Comparison of ENCODE assay signal across 25 cellular contexts in the genomic region with DNA sequence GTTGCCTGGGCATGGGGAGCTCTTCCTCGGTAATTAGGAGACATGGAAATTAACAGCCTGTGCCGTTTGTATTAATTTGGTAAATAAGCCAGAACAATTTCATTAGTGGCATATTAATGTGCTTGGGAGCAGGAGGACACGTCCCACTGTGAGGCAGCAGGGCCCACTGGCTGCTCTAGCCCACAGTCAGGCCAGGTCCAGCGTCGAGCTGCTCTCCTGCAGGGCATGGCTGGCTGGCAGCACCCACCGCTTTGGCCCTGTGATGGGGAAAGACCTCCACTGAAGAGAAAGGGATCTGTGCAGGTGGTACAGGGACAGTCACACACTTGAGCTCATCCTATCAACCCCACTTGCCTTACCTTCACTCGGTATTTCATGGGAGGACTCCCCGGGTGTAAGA. TPM values are rescaled to one million over a fixed set of nuclear protein-coding genes. Genes with fewer than 3 reads are reported as not detected.
"Had no signal": no experiment of that assay in that cellular context is flagged by ENCODE, and none has a peak within 500 bp of the region (broad histone marks: within the 10 kb centered on the region; RNA-seq: fewer than 3 reads in every experiment).

No MANE protein-coding gene starts in this region.

- ATAC-seq: activated T-cell treated with anti-CD3 and anti-CD28 coated beads, Interleukin-2, amount 50 U/mL, for 72 hours; esophagus mucosa had no signal

- H3K27ac ChIP-seq: brain microvascular endothelial cell, coronary artery had no signal

- H3K36me3 ChIP-seq: brain microvascular endothelial cell had no signal

- H3K9me3 Mint-ChIP-seq: activated CD4-positive, alpha-beta memory T cell treated with anti-CD3 and anti-CD28 coated beads, Interleukin-2, amount 10 ng/mL, durations not matched to agents 7 days and 5 days; activated CD4-positive, alpha-beta T cell treated with anti-CD3 and anti-CD28 coated beads, Interleukin-2, amount 10 ng/mL, durations not matched to agents 7 days and 5 days; activated naive CD4-positive, alpha-beta T cell treated with anti-CD3 and anti-CD28 coated beads for 36 hours; activated naive CD4-positive, alpha-beta T cell treated with anti-CD3 and anti-CD28 coated beads, Interleukin-2, amount 50 U/mL, for 24 hours; activated T-cell treated with anti-CD3 and anti-CD28 coated beads, Interleukin-2, amount 50 U/mL, for 24 hours; activated T-cell treated with anti-CD3 and anti-CD28 coated beads, Interleukin-2, amount 50 U/mL, for 72 hours; central memory CD8-positive, alpha-beta T cell; dendritic cell treated with granulocyte-macrophage colony-stimulating factor and Interleukin-4, amounts not matched to agents 40 ng/mL and 50 ng/mL, for 4 days; endodermal cell had no signal

- H3K27me3 ChIP-seq: brain microvascular endothelial cell, dorsolateral prefrontal cortex had no signal

- H3K4me1 Mint-ChIP-seq: activated CD4-positive, alpha-beta memory T cell treated with anti-CD3 and anti-CD28 coated beads, Interleukin-2, amount 10 ng/mL, durations not matched to agents 7 days and 5 days; endodermal cell had no signal

- H3K4me3 Mint-ChIP-seq: activated CD4-positive, alpha-beta memory T cell treated with anti-CD3 and anti-CD28 coated beads, Interleukin-2, amount 10 ng/mL, durations not matched to agents 7 days and 5 days; activated CD4-positive, alpha-beta T cell treated with anti-CD3 and anti-CD28 coated beads, Interleukin-2, amount 10 ng/mL, durations not matched to agents 7 days and 5 days; activated naive CD4-positive, alpha-beta T cell treated with anti-CD3 and anti-CD28 coated beads for 36 hours; activated naive CD4-positive, alpha-beta T cell treated with anti-CD3 and anti-CD28 coated beads, Interleukin-2, amount 50 U/mL, for 24 hours; activated T-cell treated with anti-CD3 and anti-CD28 coated beads, Interleukin-2, amount 50 U/mL, for 24 hours; activated T-cell treated with anti-CD3 and anti-CD28 coated beads, Interleukin-2, amount 50 U/mL, for 72 hours; central memory CD8-positive, alpha-beta T cell; dendritic cell treated with granulocyte-macrophage colony-stimulating factor and Interleukin-4, amounts not matched to agents 40 ng/mL and 50 ng/mL, for 4 days; endodermal cell had no signal

- H3K27me3 Mint-ChIP-seq: activated CD4-positive, alpha-beta memory T cell treated with anti-CD3 and anti-CD28 coated beads, Interleukin-2, amount 10 ng/mL, durations not matched to agents 7 days and 5 days; activated CD4-positive, alpha-beta T cell treated with anti-CD3 and anti-CD28 coated beads, Interleukin-2, amount 10 ng/mL, durations not matched to agents 7 days and 5 days; activated naive CD4-positive, alpha-beta T cell treated with anti-CD3 and anti-CD28 coated beads, Interleukin-2, amount 50 U/mL, for 24 hours; activated T-cell treated with anti-CD3 and anti-CD28 coated beads, Interleukin-2, amount 50 U/mL, for 24 hours; central memory CD8-positive, alpha-beta T cell; dendritic cell treated with granulocyte-macrophage colony-stimulating factor and Interleukin-4, amounts not matched to agents 40 ng/mL and 50 ng/mL, for 4 days had no signal

- H3K4me3 ChIP-seq: coronary artery, dorsolateral prefrontal cortex had no signal

- DNase-seq: activated CD4-positive, alpha-beta memory T cell treated with anti-CD3 and anti-CD28 coated beads, Interleukin-2, amount 10 ng/mL, durations not matched to agents 7 days and 5 days; activated CD4-positive, alpha-beta T cell treated with anti-CD3 and anti-CD28 coated beads for 1 hour; activated CD4-positive, alpha-beta T cell treated with anti-CD3 and anti-CD28 coated beads for 4 hours; activated CD4-positive, alpha-beta T cell treated with anti-CD3 and anti-CD28 coated beads, Interleukin-2, amount 10 ng/mL, durations not matched to agents 7 days and 5 days; activated CD4-positive, alpha-beta T cell treated with anti-CD3 and anti-CD28 coated beads, Interleukin-2, amount 50 U/mL, for 4 hours; activated CD8-positive, alpha-beta memory T cell treated with anti-CD3 and anti-CD28 coated beads, Interleukin-2, amount 50 U/mL, for 48 hours; activated naive CD4-positive, alpha-beta T cell treated with anti-CD3 and anti-CD28 coated beads for 36 hours; activated T-cell treated with anti-CD3 and anti-CD28 coated beads for 4 hours; activated T-cell treated with anti-CD3 and anti-CD28 coated beads, Interleukin-2, amount 50 U/mL, for 24 hours; activated T-cell treated with anti-CD3 and anti-CD28 coated beads, Interleukin-2, amount 50 U/mL, for 72 hours; amniotic stem cell; anterior cingulate cortex; brain microvascular endothelial cell; dorsolateral prefrontal cortex; effector memory CD4-positive, alpha-beta T cell; endodermal cell; foreskin fibroblast; head of caudate nucleus; T-helper 2 cell had no signal

- H3K27ac Mint-ChIP-seq: activated CD4-positive, alpha-beta memory T cell treated with anti-CD3 and anti-CD28 coated beads, Interleukin-2, amount 10 ng/mL, durations not matched to agents 7 days and 5 days; activated CD4-positive, alpha-beta T cell treated with anti-CD3 and anti-CD28 coated beads, Interleukin-2, amount 10 ng/mL, durations not matched to agents 7 days and 5 days; activated naive CD4-positive, alpha-beta T cell treated with anti-CD3 and anti-CD28 coated beads for 36 hours; activated naive CD4-positive, alpha-beta T cell treated with anti-CD3 and anti-CD28 coated beads, Interleukin-2, amount 50 U/mL, for 24 hours; activated T-cell treated with anti-CD3 and anti-CD28 coated beads, Interleukin-2, amount 50 U/mL, for 24 hours; activated T-cell treated with anti-CD3 and anti-CD28 coated beads, Interleukin-2, amount 50 U/mL, for 72 hours; dendritic cell treated with granulocyte-macrophage colony-stimulating factor and Interleukin-4, amounts not matched to agents 40 ng/mL and 50 ng/mL, for 4 days; endodermal cell had no signal

RNA-seq across cellular contexts. Expression of a gene that starts 37.5 kb away (rescaled TPM):
- total RNA-seq: activated CD4-positive, alpha-beta memory T cell treated with anti-CD3 and anti-CD28 coated beads, Interleukin-2, amount 10 ng/mL, durations not matched to agents 7 days and 5 days; activated CD4-positive, alpha-beta T cell treated with anti-CD3 and anti-CD28 coated beads, Interleukin-2, amount 10 ng/mL, durations not matched to agents 7 days and 5 days; T-helper 1 cell treated with Interleukin-12 subunit alpha and Interleukin-12 subunit beta and Interleukin-4 antibody, amounts not matched to agents 30 ng/mL and 1 ng/mL, for 36 hours had no signal
